In genomic region chr7:134873253-134873652, GRCh38 we compare ENCODE assay signal across 17 cellular contexts.
A peak's percentile ranks its signal among the peaks of the same experiment; 100 is the strongest.
DNase-seq lines count a peak whose midpoint lies in the region; FAIRE-seq and TF ChIP-seq lines count a peak whose summit lies in the region.
"Had no signal": no experiment of that assay in that cellular context is flagged by ENCODE, and none has a peak within 500 bp of the region (broad histone marks: within the 10 kb centered on the region; RNA-seq: fewer than 3 reads in every experiment).

No MANE protein-coding gene starts in this region.

- H3K9ac ChIP-seq in BLaER1 (peak overlapping the region; percentile 42; the same call in 1 of the 2 replicates), adipocyte (ENCODE audit: low read length) (no peak overlapping the region), rectal smooth muscle tissue (ENCODE audit: low read length) (peak overlapping the region; percentile 4)

- no peaks in the 10 kb centered on the region for H3K36me3 Mint-ChIP-seq in T-helper 2 cell treated with Interferon-gamma antibody and Interleukin-4, amounts not matched to agents 5 μg/mL and 100 μg/mL, for 36 hours (ENCODE audit: low read depth)

- H3K9me3 ChIP-seq in BLaER1 (peaks cover 8% of the 10 kb centered on the region), adipocyte (ENCODE audit: control insufficient read depth, low read length) (no peaks in the 10 kb centered on the region), breast epithelium (no peaks in the 10 kb centered on the region)
- H3K9me3 ChIP-seq: left lung, prostate gland had no signal

- H3K4me1 ChIP-seq in BLaER1 (peaks cover 67% of the 10 kb centered on the region), adipocyte (ENCODE audit: control insufficient read depth, insufficient read depth, low read length) (peaks cover 22% of the 10 kb centered on the region), rectal smooth muscle tissue (ENCODE audit: control insufficient read depth, insufficient read depth, low read length) (peaks cover 21% of the 10 kb centered on the region), breast epithelium (no peaks in the 10 kb centered on the region)
- H3K4me1 ChIP-seq: prostate gland had no signal

- intact Hi-C loops in breast epithelium (cut with DNase I; ENCODE audit: low total_unique reads) = no loop called here

- DNase-seq in adipocyte (ENCODE audit: low read depth) = peak; percentile 57
- peak; percentile 59 for DNase-seq in fibroblast of gingiva (ENCODE audit: low read depth)
- no peak for DNase-seq in central memory CD4-positive, alpha-beta T cell
- no peak for DNase-seq in H54 (ENCODE audit: insufficient read length, low spot score)
- DNase-seq in breast epithelium (ENCODE audit: low spot score in 2 of 2) = no peak
- no peak for DNase-seq in T-helper 2 cell treated with Interferon-gamma antibody and Interleukin-4, amounts not matched to agents 5 μg/mL and 100 μg/mL, for 36 hours (ENCODE audit: low spot score)
- DNase-seq: activated CD4-positive, CD25-positive, alpha-beta regulatory T cell treated with anti-CD3 and anti-CD28 coated beads, Interleukin-2, amount 50 U/mL, for 72 hours; caudate nucleus; left lung; naive thymus-derived CD8-positive, alpha-beta T cell; NCI-H82; RPMI8226; T-helper 17 cell had no signal

- H3K4me3 ChIP-seq in BLaER1 = no peak overlapping the region
- H3K4me3 ChIP-seq in adipocyte (ENCODE audit: low read length) = no peak overlapping the region
- no peak overlapping the region for H3K4me3 ChIP-seq in rectal smooth muscle tissue (ENCODE audit: low read length)
- H3K4me3 ChIP-seq in breast epithelium = no peak overlapping the region
- H3K4me3 ChIP-seq: GM23338, left lung, prostate gland had no signal

- peak overlapping the region; percentile 82 for H3K27ac ChIP-seq in BLaER1
- peak overlapping the region; percentile 46 for H3K27ac ChIP-seq in rectal smooth muscle tissue (ENCODE audit: low read depth, low read length)
- H3K27ac ChIP-seq in breast epithelium = no peak overlapping the region
- H3K27ac ChIP-seq: left lung, prostate gland had no signal

- no peaks in the 10 kb centered on the region for H3K27me3 Mint-ChIP-seq in T-helper 2 cell treated with Interferon-gamma antibody and Interleukin-4, amounts not matched to agents 5 μg/mL and 100 μg/mL, for 36 hours (ENCODE audit: low read depth)

- H3K4me1 Mint-ChIP-seq in T-helper 2 cell treated with Interferon-gamma antibody and Interleukin-4, amounts not matched to agents 5 μg/mL and 100 μg/mL, for 36 hours (ENCODE audit: low read depth) = peaks cover 10% of the 10 kb centered on the region
- H3K4me1 Mint-ChIP-seq: T-helper 17 cell had no signal

- H3K4me3 Mint-ChIP-seq in T-helper 2 cell treated with Interferon-gamma antibody and Interleukin-4, amounts not matched to agents 5 μg/mL and 100 μg/mL, for 36 hours = no peak overlapping the region
- H3K4me3 Mint-ChIP-seq: GM23338; naive thymus-derived CD8-positive, alpha-beta T cell; T-helper 17 cell had no signal

- FAIRE-seq in H54 (lab: Jason Lieb, UNC) = no peak

- H3K27me3 ChIP-seq in BLaER1 (no peaks in the 10 kb centered on the region), adipocyte (replicated peaks; ENCODE audit: control insufficient read depth, insufficient read depth, low read length) (no peaks in the 10 kb centered on the region), rectal smooth muscle tissue (ENCODE audit: control insufficient read depth, insufficient read depth, low read length) (no peaks in the 10 kb centered on the region), breast epithelium (no peaks in the 10 kb centered on the region)
- H3K27me3 ChIP-seq: left lung had no signal

- H4K20me1 ChIP-seq in BLaER1 = no peaks in the 10 kb centered on the region

- peak overlapping the region; percentile 78 for H3K4me2 ChIP-seq in BLaER1
- H3K4me2 ChIP-seq: GM23338 had no signal

- no peaks in the 10 kb centered on the region for H3K9me3 Mint-ChIP-seq in T-helper 2 cell treated with Interferon-gamma antibody and Interleukin-4, amounts not matched to agents 5 μg/mL and 100 μg/mL, for 36 hours
- H3K9me3 Mint-ChIP-seq: GM23338; naive thymus-derived CD8-positive, alpha-beta T cell had no signal

- no peak for TF ChIP-seq POLR2A in H54 (IDR thresholded peaks at IDR 0.05; ENCODE audit: low read depth, low read length)
- no peak for TF ChIP-seq POLR2A in breast epithelium (IDR thresholded peaks at IDR 0.05)

- H3K27ac Mint-ChIP-seq in T-helper 2 cell treated with Interferon-gamma antibody and Interleukin-4, amounts not matched to agents 5 μg/mL and 100 μg/mL, for 36 hours = no peak overlapping the region
- H3K27ac Mint-ChIP-seq: GM23338, T-helper 17 cell had no signal

- peaks cover 36% of the 10 kb centered on the region for H3K36me3 ChIP-seq in BLaER1
- H3K36me3 ChIP-seq in adipocyte (ENCODE audit: control insufficient read depth, insufficient read depth, low read length, severe bottlenecking) = peaks cover 41% of the 10 kb centered on the region
- no peaks in the 10 kb centered on the region for H3K36me3 ChIP-seq in rectal smooth muscle tissue (ENCODE audit: control insufficient read depth, insufficient read depth, low read length)
- no peaks in the 10 kb centered on the region for H3K36me3 ChIP-seq in breast epithelium
- H3K36me3 ChIP-seq: left lung, prostate gland had no signal

- TF ChIP-seq CTCF in breast epithelium (IDR thresholded peaks at IDR 0.05) = no peak

Comparison
In these comparisons a context has a peak if more than half of its experiments do, and no peak if none do; other contexts are left out.
1. H3K27ac ChIP-seq: peak in BLaER1 (single experiment) and rectal smooth muscle tissue (single experiment); none in breast epithelium (0 of 2).
2. DNase-seq: peak in adipocyte (single experiment) and fibroblast of gingiva (single experiment); none in central memory CD4-positive, alpha-beta T cell (single experiment), H54 (single experiment), breast epithelium (0 of 2) and T-helper 2 cell treated with Interferon-gamma antibody and Interleukin-4, amounts not matched to agents 5 μg/mL and 100 μg/mL, for 36 hours (single experiment).